23 cellular contexts compared by ENCODE assay signal in genomic region chr12:123100882-123101281, GRCh38.
"Had no signal": no experiment of that assay in that cellular context is flagged by ENCODE, and none has a peak within 500 bp of the region (broad histone marks: within the 10 kb centered on the region; RNA-seq: fewer than 3 reads in every experiment).

No MANE protein-coding gene starts in this region.

- H3K36me3 ChIP-seq: brain microvascular endothelial cell, cardiac muscle cell, Peyer's patch had no signal

- H3K27ac Mint-ChIP-seq: activated B cell treated with CpG ODN at 0.5 μM for 24 hours; activated CD4-positive, alpha-beta memory T cell treated with anti-CD3 and anti-CD28 coated beads for 36 hours; activated CD4-positive, alpha-beta T cell treated with anti-CD3 and anti-CD28 coated beads, Interleukin-2, amount 10 ng/mL, durations not matched to agents 7 days and 5 days; activated naive CD4-positive, alpha-beta T cell treated with anti-CD3 and anti-CD28 coated beads for 36 hours; activated naive CD8-positive, alpha-beta T cell had no signal

- H3K9me3 Mint-ChIP-seq: activated B cell treated with CpG ODN at 0.5 μM for 24 hours; activated CD4-positive, alpha-beta memory T cell treated with anti-CD3 and anti-CD28 coated beads for 36 hours; activated CD4-positive, alpha-beta T cell treated with anti-CD3 and anti-CD28 coated beads, Interleukin-2, amount 10 ng/mL, durations not matched to agents 7 days and 5 days; activated naive CD4-positive, alpha-beta T cell treated with anti-CD3 and anti-CD28 coated beads for 36 hours; activated T-cell treated with anti-CD3 and anti-CD28 coated beads, Interleukin-2, amount 50 U/mL, for 4 hours had no signal

- H3K27me3 Mint-ChIP-seq: activated B cell treated with CpG ODN at 0.5 μM for 24 hours; activated CD4-positive, alpha-beta memory T cell treated with anti-CD3 and anti-CD28 coated beads for 36 hours; activated CD4-positive, alpha-beta T cell treated with anti-CD3 and anti-CD28 coated beads, Interleukin-2, amount 10 ng/mL, durations not matched to agents 7 days and 5 days; activated naive CD8-positive, alpha-beta T cell had no signal

- H3K9me3 ChIP-seq: Peyer's patch had no signal

- H3K36me3 Mint-ChIP-seq: activated CD4-positive, alpha-beta memory T cell treated with anti-CD3 and anti-CD28 coated beads for 36 hours; activated naive CD8-positive, alpha-beta T cell had no signal

- DNase-seq: activated B cell treated with CpG ODN at 0.5 μM for 24 hours; activated CD4-positive, alpha-beta memory T cell treated with anti-CD3 and anti-CD28 coated beads for 36 hours; activated CD4-positive, alpha-beta T cell treated with anti-CD3 and anti-CD28 coated beads for 1 hour; activated CD4-positive, alpha-beta T cell treated with anti-CD3 and anti-CD28 coated beads, Interleukin-2, amount 10 ng/mL, durations not matched to agents 7 days and 5 days; activated CD8-positive, alpha-beta memory T cell treated with anti-CD3 and anti-CD28 coated beads for 24 hours; activated effector memory CD4-positive, alpha-beta T cell treated with anti-CD3 and anti-CD28 coated beads, Interleukin-2, amount 50 U/mL, for 16 hours; activated naive CD4-positive, alpha-beta T cell treated with anti-CD3 and anti-CD28 coated beads for 36 hours; activated T-cell treated with anti-CD3 and anti-CD28 coated beads, Interleukin-2, amount 50 U/mL, for 4 hours; amygdala; brain microvascular endothelial cell; NCI-H1105 treated with DMSO at 0.1 percent for 48 hours; NCI-H1436 treated with DMSO at 0.1 percent for 48 hours; NCI-H187; NCI-H2081; NCI-H69; NK-92 treated with Interleukin-12 subunit alpha and Interleukin-12 subunit beta, amount 100 ng/mL, for 24 hours; Peyer's patch; SHP77 treated with DMSO at 0.1 percent for 48 hours; T-helper 2 cell; T1000 had no signal

- ATAC-seq: activated T-cell treated with anti-CD3 and anti-CD28 coated beads, Interleukin-2, amount 50 U/mL, for 4 hours had no signal

- H3K4me3 Mint-ChIP-seq: activated B cell treated with CpG ODN at 0.5 μM for 24 hours; activated CD4-positive, alpha-beta memory T cell treated with anti-CD3 and anti-CD28 coated beads for 36 hours; activated CD4-positive, alpha-beta T cell treated with anti-CD3 and anti-CD28 coated beads, Interleukin-2, amount 10 ng/mL, durations not matched to agents 7 days and 5 days; activated naive CD4-positive, alpha-beta T cell treated with anti-CD3 and anti-CD28 coated beads for 36 hours; activated naive CD8-positive, alpha-beta T cell; activated T-cell treated with anti-CD3 and anti-CD28 coated beads, Interleukin-2, amount 50 U/mL, for 4 hours had no signal

- H3K27me3 ChIP-seq: brain microvascular endothelial cell, cardiac muscle cell, Peyer's patch had no signal

- H3K27ac ChIP-seq: brain microvascular endothelial cell, cardiac muscle cell, Peyer's patch, RWPE1 had no signal

- H3K4me3 ChIP-seq: cardiac muscle cell, Peyer's patch had no signal
